Comparison of ENCODE assay signal across 25 cellular contexts in the genomic region with DNA sequence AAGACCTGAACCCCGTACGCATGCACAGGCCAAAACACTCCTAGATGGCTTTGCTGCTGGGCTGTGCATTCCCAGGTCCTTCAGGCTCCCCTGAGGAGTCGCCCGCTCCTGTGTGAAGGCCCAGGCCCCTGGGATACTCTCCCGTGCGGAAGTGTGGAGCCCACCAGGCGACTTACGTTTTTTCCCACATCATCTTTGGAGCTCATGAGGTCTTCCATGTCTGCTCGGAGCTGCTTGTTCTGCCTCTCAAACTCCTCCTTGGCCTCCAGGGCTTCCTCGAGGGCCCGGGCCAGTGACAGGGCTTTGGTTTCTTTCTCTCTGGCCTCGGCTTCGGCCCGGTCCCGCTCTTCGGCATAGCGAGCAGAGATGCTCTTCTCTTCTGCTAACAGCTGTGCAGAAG.
"Had no signal": no experiment of that assay in that cellular context is flagged by ENCODE, and none has a peak within 500 bp of the region (broad histone marks: within the 10 kb centered on the region; RNA-seq: fewer than 3 reads in every experiment).

No MANE protein-coding gene starts in this region.

- H3K27ac Mint-ChIP-seq: memory B cell; naive thymus-derived CD4-positive, alpha-beta T cell; nephron; stimulated activated memory B cell treated with anti-CD40 and anti-IgM and Interleukin-4, amounts not matched to agents 10 μg/mL and 1 μg/mL and 100 μg/mL, for 72 hours had no signal

- H3K4me3 Mint-ChIP-seq: effector memory CD8-positive, alpha-beta T cell; memory B cell; naive thymus-derived CD4-positive, alpha-beta T cell; nephron; stimulated activated memory B cell treated with anti-CD40 and anti-IgM and Interleukin-4, amounts not matched to agents 10 μg/mL and 1 μg/mL and 100 μg/mL, for 72 hours had no signal

- H3K36me3 ChIP-seq: ovary, uterus had no signal

- H3K4me1 Mint-ChIP-seq: memory B cell; naive thymus-derived CD4-positive, alpha-beta T cell; nephron; stimulated activated memory B cell treated with anti-CD40 and anti-IgM and Interleukin-4, amounts not matched to agents 10 μg/mL and 1 μg/mL and 100 μg/mL, for 72 hours had no signal

- H3K27me3 ChIP-seq: ovary, sigmoid colon, spleen, testis, tibial nerve, upper lobe of left lung, uterus had no signal

- H3K27ac ChIP-seq: coronary artery, ovary, psoas muscle, sigmoid colon, spleen, testis, tibial nerve, upper lobe of left lung, uterus had no signal

- DNase-seq: effector memory CD8-positive, alpha-beta T cell; kidney; midbrain; naive thymus-derived CD4-positive, alpha-beta T cell; occipital lobe; ovary; posterior cingulate gyrus; psoas muscle; right cardiac atrium; sigmoid colon; spleen; stimulated activated CD4-positive, alpha-beta T cell treated with anti-CD3 and anti-CD28 coated beads, Interleukin-4, amount 100 ng/mL, for 4 hours; stimulated activated naive CD8-positive, alpha-beta T cell treated with anti-CD3 and anti-CD28 coated beads, Interleukin-15, Interleukin-2, amounts not matched to agents 100 U/mL and 50 U/mL, for 24 hours; substantia nigra; testis; upper lobe of left lung; uterus had no signal

- H3K9me3 Mint-ChIP-seq: nephron had no signal

- FAIRE-seq: frontal cortex, kidney had no signal

- H3K27me3 Mint-ChIP-seq: effector memory CD8-positive, alpha-beta T cell; memory B cell; naive thymus-derived CD4-positive, alpha-beta T cell; stimulated activated memory B cell treated with anti-CD40 and anti-IgM and Interleukin-4, amounts not matched to agents 10 μg/mL and 1 μg/mL and 100 μg/mL, for 72 hours had no signal

- H3K4me3 ChIP-seq: coronary artery, lung, ovary, psoas muscle, sigmoid colon, spleen, testis, tibial nerve, upper lobe of left lung, uterus had no signal

- H3K9me3 ChIP-seq: ovary, psoas muscle, sigmoid colon, testis, tibial nerve, upper lobe of left lung, uterus had no signal

- ATAC-seq: effector memory CD8-positive, alpha-beta T cell; left lobe of liver; naive thymus-derived CD4-positive, alpha-beta T cell; psoas muscle; right cardiac atrium; stimulated activated memory B cell treated with anti-CD40 and anti-IgM and Interleukin-4, amounts not matched to agents 10 μg/mL and 1 μg/mL and 100 μg/mL, for 72 hours; stimulated activated naive CD8-positive, alpha-beta T cell treated with anti-CD3 and anti-CD28 coated beads, Interleukin-15, Interleukin-2, amounts not matched to agents 100 U/mL and 50 U/mL, for 24 hours had no signal

- H3K4me1 ChIP-seq: psoas muscle, sigmoid colon, spleen, testis, upper lobe of left lung, uterus had no signal
